Comparison of ENCODE assay signal across 32 cellular contexts in the genomic region with DNA sequence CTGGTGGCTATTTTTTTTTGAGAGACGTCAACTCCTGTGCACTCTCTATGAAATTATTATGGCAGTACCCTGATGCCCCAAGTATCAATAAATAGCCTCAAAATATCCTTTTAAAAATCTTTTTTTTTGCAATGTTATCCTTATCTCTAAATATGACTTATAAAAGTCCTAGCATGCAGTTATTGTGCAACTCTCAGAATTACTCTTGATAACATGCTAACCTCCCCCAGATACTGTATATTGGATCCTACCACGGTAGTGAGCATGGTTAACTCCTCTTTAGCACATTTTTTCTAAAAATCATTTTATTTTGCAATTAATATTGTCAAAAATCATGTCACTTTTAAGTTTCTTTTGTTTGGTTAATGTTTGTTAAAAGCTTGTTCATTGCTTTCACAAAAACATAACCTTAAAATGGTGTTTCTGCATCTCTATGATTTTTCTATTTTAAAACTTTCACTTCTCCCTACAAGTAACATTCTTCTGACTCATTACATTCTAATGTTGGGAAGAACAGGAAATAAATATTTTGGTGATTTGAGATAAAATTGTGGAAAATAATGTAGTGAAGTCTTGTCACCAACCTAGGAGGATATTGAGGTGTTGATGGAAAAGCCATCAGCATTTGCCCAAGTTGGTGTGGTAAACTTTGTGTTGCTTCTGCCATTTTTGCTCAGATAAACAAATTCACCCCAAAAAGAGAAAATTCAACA. TPM values are rescaled to one million over a fixed set of nuclear protein-coding genes. Genes with fewer than 3 reads are reported as not detected.
DNase-seq lines count a peak whose midpoint lies in the region; ATAC-seq, FAIRE-seq and TF ChIP-seq lines count a peak whose summit lies in the region.
"Had no signal": no experiment of that assay in that cellular context is flagged by ENCODE, and none has a peak within 500 bp of the region (broad histone marks: within the 10 kb centered on the region; RNA-seq: fewer than 3 reads in every experiment).

No MANE protein-coding gene starts in this region.

- FAIRE-seq in HepG2 (lab: Jason Lieb, UNC): no peak
- FAIRE-seq: A204.1, colon had no signal

- no peak overlapping the region for H3K4me3 ChIP-seq in HepG2 (replicated peaks in 1 of 3; ENCODE audit: insufficient read depth in 1 of 3, low read depth in 2 of 3, low read length in 3 of 3)
- H3K4me3 ChIP-seq in right lobe of liver: no peak overlapping the region
- H3K4me3 ChIP-seq in RWPE2 (ENCODE audit: severe bottlenecking): no peak overlapping the region
- H3K4me3 ChIP-seq in fibroblast of the aortic adventitia (ENCODE audit: low read depth, low read length): no peak overlapping the region
- H3K4me3 ChIP-seq in skeletal muscle satellite cell (ENCODE audit: low read length): peak overlapping the region; percentile 26
- no peak overlapping the region for H3K4me3 ChIP-seq in uterus
- no peak overlapping the region for H3K4me3 ChIP-seq in gastrocnemius medialis
- H3K4me3 ChIP-seq: body of pancreas, HAP-1, right atrium auricular region, upper lobe of right lung had no signal

- no peaks in the 10 kb centered on the region for H3K27me3 Mint-ChIP-seq in type B pancreatic cell
- H3K27me3 Mint-ChIP-seq: activated T-helper 17 cell treated with anti-CD3 and anti-CD28 coated beads, Interleukin-2, amount 50 U/mL, for 72 hours; T-helper 17 cell had no signal

- H3K79me2 ChIP-seq in HepG2 (ENCODE audit: insufficient read depth, low read length): no peaks in the 10 kb centered on the region

- BruUV-seq in HepG2 (replicated peaks; lab: Mats Ljungman, UMichigan): no TSS peak

- H3K4me3 Mint-ChIP-seq in type B pancreatic cell: no peak overlapping the region
- H3K4me3 Mint-ChIP-seq: activated T-helper 17 cell treated with anti-CD3 and anti-CD28 coated beads, Interleukin-2, amount 50 U/mL, for 72 hours; effector memory CD8-positive, alpha-beta T cell; naive thymus-derived CD4-positive, alpha-beta T cell; T-helper 17 cell had no signal

- DNase-seq in HepG2 (ENCODE audit: low spot score) (no peak), right lobe of liver (no peak), RWPE2 (ENCODE audit: low spot score) (no peak), fibroblast of the aortic adventitia (ENCODE audit: low read depth) (peak; percentile 42), type B pancreatic cell (ENCODE audit: extremely low spot score, unreplicated experiment) (no peak), uterus (no peak), gastrocnemius medialis (no peak)
- DNase-seq: activated CD4-positive, alpha-beta T cell treated with anti-CD3 and anti-CD28 coated beads, Interleukin-2, amount 50 U/mL, for 1 hour; activated CD8-positive, alpha-beta memory T cell treated with anti-CD3 and anti-CD28 coated beads, Interleukin-2, amount 50 U/mL, for 4 hours; body of pancreas; C1 segment of cervical spinal cord; effector memory CD8-positive, alpha-beta T cell; kidney glomerular epithelial cell; mammary epithelial cell; naive thymus-derived CD4-positive, alpha-beta T cell; NCI-H1048; NCI-H2029; NCI-H446; stimulated activated CD4-positive, alpha-beta T cell treated with anti-CD3 and anti-CD28 coated beads, Interleukin-15, amount 100 ng/mL, for 24 hours; T-helper 17 cell; upper lobe of right lung; WERI-Rb-1 had no signal

- no peaks in the 10 kb centered on the region for H3K27me3 ChIP-seq in HepG2 (ENCODE audit: control insufficient read depth in 1 of 2, insufficient read depth in 2 of 2, low read length in 2 of 2)
- H3K27me3 ChIP-seq in right lobe of liver: no peaks in the 10 kb centered on the region
- H3K27me3 ChIP-seq in RWPE2 (ENCODE audit: insufficient read depth, poor library complexity, severe bottlenecking): no peaks in the 10 kb centered on the region
- no peaks in the 10 kb centered on the region for H3K27me3 ChIP-seq in skeletal muscle satellite cell (ENCODE audit: control insufficient read depth, insufficient read depth, low read length)
- H3K27me3 ChIP-seq in uterus: no peaks in the 10 kb centered on the region
- peaks cover 0 to 4% (median 0%) of the 10 kb centered on the region in 3 donors for H3K27me3 ChIP-seq in gastrocnemius medialis
- H3K27me3 ChIP-seq: body of pancreas, right atrium auricular region, upper lobe of right lung had no signal

- intact Hi-C loops in HepG2 (cut with micrococcal nuclease; ENCODE audit: unreplicated experiment) (no loop called here), right lobe of liver (cut with DNase I) (no loop called here), uterus (cut with DNase I; ENCODE audit: low total_unique reads) (no loop called here), gastrocnemius medialis (cut with DNase I; ENCODE audit: low total_unique reads) (no loop called here)

- in situ Hi-C loops in HepG2 (cut with HindIII; ENCODE audit: extremely low pct_ligation_motif_present, low pct_unique_long_range_greater_than_20kb) (no loop called here), gastrocnemius medialis (cut with MboI; ENCODE audit: low sequenced_read_pairs in 4 of 4) (no loop called here)

- H3K9me3 Mint-ChIP-seq in type B pancreatic cell: peaks cover 6% of the 10 kb centered on the region

- H3K36me3 Mint-ChIP-seq in type B pancreatic cell: peaks cover 9% of the 10 kb centered on the region

- H3K27ac ChIP-seq in HepG2 (ENCODE audit: extremely low read length, insufficient read depth, low read length) (no peak overlapping the region), right lobe of liver (no peak overlapping the region), RWPE2 (ENCODE audit: poor library complexity, severe bottlenecking) (no peak overlapping the region), uterus (no peak overlapping the region), gastrocnemius medialis (no peak overlapping the region)
- H3K27ac ChIP-seq: body of pancreas, KMS-11, right atrium auricular region, upper lobe of right lung, WERI-Rb-1 had no signal

- H4K20me1 ChIP-seq in HepG2 (ENCODE audit: insufficient read depth, low read length): no peaks in the 10 kb centered on the region

- H3K4me1 Mint-ChIP-seq in type B pancreatic cell (ENCODE audit: unreplicated experiment): no peaks in the 10 kb centered on the region
- H3K4me1 Mint-ChIP-seq: T-helper 17 cell had no signal

- 63% methylated on average over 2 of the region's 2 CpGs for WGBS in HepG2 (ENCODE audit: low lambda C conversion rate)
- WGBS in right lobe of liver (ENCODE audit: insufficient coverage, low coverage, low lambda C conversion rate, missing lambda C conversion rate): 83% methylated on average over 2 of the region's 2 CpGs

- TF ChIP-seq RAD21 in HepG2 (CRISPR knock-in tag; IDR thresholded peaks at IDR 0.05): no peak

- H3K9me3 ChIP-seq in HepG2 (ENCODE audit: low read length) (peaks cover 25% of the 10 kb centered on the region), right lobe of liver (no peaks in the 10 kb centered on the region), RWPE2 (ENCODE audit: severe bottlenecking) (peaks cover 4% of the 10 kb centered on the region), skeletal muscle satellite cell (replicated peaks; ENCODE audit: low read length) (peaks cover 3% of the 10 kb centered on the region), uterus (peaks cover 0 to 13% of the 10 kb centered on the region in 2 donors), gastrocnemius medialis (no peaks in the 10 kb centered on the region)
- H3K9me3 ChIP-seq: HAP-1 had no signal

- H3K27ac Mint-ChIP-seq in type B pancreatic cell: no peak overlapping the region
- H3K27ac Mint-ChIP-seq: activated naive CD4-positive, alpha-beta T cell treated with anti-CD3 and anti-CD28 coated beads, Interleukin-2, amount 50 U/mL, for 72 hours; activated T-helper 17 cell treated with anti-CD3 and anti-CD28 coated beads, Interleukin-2, amount 50 U/mL, for 72 hours; effector memory CD8-positive, alpha-beta T cell; naive thymus-derived CD4-positive, alpha-beta T cell; T-helper 17 cell had no signal

- TF ChIP-seq POLR2A in HepG2 (IDR thresholded peaks at IDR 0.05; ENCODE audit: insufficient read depth in 1 of 2, low read depth in 2 of 2, low read length in 2 of 2): no peak
- TF ChIP-seq POLR2A in right lobe of liver (IDR thresholded peaks at IDR 0.05): no peak
- no peak for TF ChIP-seq POLR2A in uterus (IDR thresholded peaks at IDR 0.05)
- TF ChIP-seq POLR2A in gastrocnemius medialis (IDR thresholded peaks at IDR 0.05): no peak

- H3K4me2 ChIP-seq in HepG2 (ENCODE audit: low read depth, low read length) (no peak overlapping the region), skeletal muscle satellite cell (ENCODE audit: low read length) (peak overlapping the region; percentile 61)
- H3K4me2 ChIP-seq: KMS-11 had no signal

- no peak for ATAC-seq in HepG2
- ATAC-seq in right lobe of liver: no peak
- ATAC-seq in RWPE2 (ENCODE audit: low read depth): peak; percentile 38; the same call in 1 of the 3 replicates
- ATAC-seq in gastrocnemius medialis: no peak
- ATAC-seq: activated naive CD4-positive, alpha-beta T cell treated with anti-CD3 and anti-CD28 coated beads, Interleukin-2, amount 50 U/mL, for 72 hours; activated T-helper 17 cell treated with anti-CD3 and anti-CD28 coated beads, Interleukin-2, amount 50 U/mL, for 72 hours; body of pancreas; effector memory CD8-positive, alpha-beta T cell; esophagus mucosa; naive thymus-derived CD4-positive, alpha-beta T cell; T-helper 17 cell; upper lobe of right lung had no signal

- CTCF ChIA-PET in HepG2 (lab: Yijun Ruan, JAX; ENCODE audit: low intra/inter-chr PET ratio, low total read pairs): no interaction called here

- no peaks in the 10 kb centered on the region for H3K36me3 ChIP-seq in HepG2 (replicated peaks in 1 of 2; ENCODE audit: control insufficient read depth in 1 of 2, insufficient read depth in 2 of 2, low read length in 2 of 2)
- H3K36me3 ChIP-seq in right lobe of liver: no peaks in the 10 kb centered on the region
- no peaks in the 10 kb centered on the region for H3K36me3 ChIP-seq in RWPE2 (ENCODE audit: low read depth)
- H3K36me3 ChIP-seq in skeletal muscle satellite cell (ENCODE audit: insufficient read depth, low read length): no peaks in the 10 kb centered on the region
- no peaks in the 10 kb centered on the region for H3K36me3 ChIP-seq in uterus
- no peaks in the 10 kb centered on the region for H3K36me3 ChIP-seq in gastrocnemius medialis
- H3K36me3 ChIP-seq: HAP-1, right atrium auricular region, upper lobe of right lung, WERI-Rb-1 had no signal

- H3K4me1 ChIP-seq in HepG2 (ENCODE audit: insufficient read depth, low read length) (no peaks in the 10 kb centered on the region), right lobe of liver (no peaks in the 10 kb centered on the region), RWPE2 (ENCODE audit: insufficient read depth, poor library complexity, severe bottlenecking) (peaks cover 7% of the 10 kb centered on the region), skeletal muscle satellite cell (ENCODE audit: control insufficient read depth, insufficient read depth, low read length) (peaks cover 20% of the 10 kb centered on the region), uterus (no peaks in the 10 kb centered on the region), gastrocnemius medialis (no peaks in the 10 kb centered on the region)
- H3K4me1 ChIP-seq: body of pancreas, HAP-1, right atrium auricular region, upper lobe of right lung had no signal

- no peak overlapping the region for H2AFZ ChIP-seq in HepG2 (ENCODE audit: low read length)

- TF ChIP-seq CTCF in HepG2 (CRISPR knock-in tag; IDR thresholded peaks at IDR 0.05) (no peak), right lobe of liver (IDR thresholded peaks at IDR 0.05) (no peak), RWPE2 (IDR thresholded peaks at IDR 0.05; ENCODE audit: poor library complexity, severe bottlenecking) (no peak), fibroblast of the aortic adventitia (IDR thresholded peaks at IDR 0.05; ENCODE audit: insufficient read depth, low read length) (no peak), type B pancreatic cell (conservative IDR thresholded peaks at IDR 0.05) (no peak), uterus (IDR thresholded peaks at IDR 0.05) (no peak), gastrocnemius medialis (IDR thresholded peaks at IDR 0.05 in 4 of 5, conservative IDR thresholded peaks at IDR 0.05 in 1 of 5) (no peak)

- POLR2A ChIA-PET in HepG2 (lab: Yijun Ruan, JAX): no interaction called here

- H3K9ac ChIP-seq in HepG2 (ENCODE audit: insufficient read depth, low read depth, low read length): no peak overlapping the region
- H3K9ac ChIP-seq in skeletal muscle satellite cell (ENCODE audit: low read depth, low read length): peak overlapping the region; percentile 43
- H3K9ac ChIP-seq: KMS-11 had no signal

- TF ChIP-seq EP300 in HepG2 (IDR thresholded peaks at IDR 0.05; ENCODE audit: low read depth in 2 of 2, low read length in 2 of 2) (no peak), HepG2 (CRISPR knock-in tag; IDR thresholded peaks at IDR 0.05; ENCODE audit: borderline replicate concordance) (no peak)

RNA-seq across cellular contexts. Expression of a gene that starts 42.1 kb away (rescaled TPM):
- not detected in 2 replicates for total RNA-seq in HepG2 (2016; rRNA removed; fragmentation: Illumina TruSeq; extraction: Trizol)
- not detected in 2 replicates for total RNA-seq in HepG2 (2016; cell fraction: cytosol; rRNA removed; fragmentation: Illumina TruSeq; extraction: Trizol; ENCODE audit: low read depth)
- total RNA-seq in HepG2 (2016; cell fraction: insoluble cytoplasmic fraction; rRNA removed; fragmentation: Illumina TruSeq; extraction: Trizol): not detected in 2 replicates
- total RNA-seq in HepG2 (2016; cell fraction: membrane; rRNA removed; fragmentation: Illumina TruSeq; extraction: Trizol): not detected in 2 replicates
- total RNA-seq in HepG2 (2016; cell fraction: nucleus; rRNA removed; fragmentation: Illumina TruSeq; extraction: Trizol): not detected in 2 replicates
- 0.01 TPM in 1 of 2 replicates, not detected in the other for polyA plus RNA-seq in HepG2 (2011; rRNA removed)
- 0.01 TPM in 1 of 2 replicates, not detected in the other for polyA plus RNA-seq in HepG2 (2011; cell fraction: cytosol; rRNA removed)
- polyA plus RNA-seq in HepG2 (2011; cell fraction: nucleus; rRNA removed): 0.03 and 0.07 TPM in 2 replicates
- 0.03 TPM in 1 of 2 replicates, not detected in the other for polyA plus RNA-seq in HepG2 (2012)
- not detected in 2 replicates for polyA plus RNA-seq in HepG2 (2016; cell fraction: cytosol; fragmentation: Illumina TruSeq; extraction: Trizol; ENCODE audit: low read depth)
- polyA plus RNA-seq in HepG2 (2016; cell fraction: insoluble cytoplasmic fraction; fragmentation: Illumina TruSeq; extraction: Trizol; ENCODE audit: low read depth): not detected in 2 replicates
- not detected in 2 replicates for polyA plus RNA-seq in HepG2 (2016; cell fraction: membrane; fragmentation: Illumina TruSeq; extraction: Trizol; ENCODE audit: low read depth)
- not detected in 2 replicates for polyA plus RNA-seq in HepG2 (2016; cell fraction: nucleus; fragmentation: Illumina TruSeq; extraction: Trizol; ENCODE audit: insufficient read depth, low read depth)
- polyA minus RNA-seq in HepG2 (2011; rRNA and poly(A)+ RNA removed; ENCODE audit: low replicate concordance): 0.04 TPM in 1 of 2 replicates, not detected in the other
- not detected in 2 replicates for polyA minus RNA-seq in HepG2 (2011; cell fraction: cytosol; rRNA and poly(A)+ RNA removed)
- not detected in 2 replicates for polyA minus RNA-seq in HepG2 (2011; cell fraction: nucleus; rRNA and poly(A)+ RNA removed)
- under 1 TPM; 0.22 to 0.99 (median 0.51) TPM for total RNA-seq in right lobe of liver
- total RNA-seq in fibroblast of the aortic adventitia (ENCODE audit: low replicate concordance): 0.82 and 2.6 TPM in 2 replicates
- under 0.01 TPM in 2 replicates for total RNA-seq in skeletal muscle satellite cell (2012; rRNA removed)
- total RNA-seq in type B pancreatic cell (ENCODE audit: low replicate concordance): 16.1 and 19.3 TPM in 2 replicates
- total RNA-seq in uterus: 1 to 10 TPM in 2 of 4 donors, under 1 TPM in 2; 0.26 to 4.9 (median 2.7) TPM
- total RNA-seq in gastrocnemius medialis: under 1 TPM; 0.19 to 0.94 (median 0.36) TPM
- total RNA-seq: activated naive CD4-positive, alpha-beta T cell treated with anti-CD3 and anti-CD28 coated beads, Interleukin-2, amount 50 U/mL, for 72 hours; activated T-helper 17 cell treated with anti-CD3 and anti-CD28 coated beads, Interleukin-2, amount 50 U/mL, for 72 hours; G401; mammary epithelial cell had no signal
- polyA plus RNA-seq: mammary epithelial cell; naive thymus-derived CD4-positive, alpha-beta T cell had no signal
